In the genomic region with DNA sequence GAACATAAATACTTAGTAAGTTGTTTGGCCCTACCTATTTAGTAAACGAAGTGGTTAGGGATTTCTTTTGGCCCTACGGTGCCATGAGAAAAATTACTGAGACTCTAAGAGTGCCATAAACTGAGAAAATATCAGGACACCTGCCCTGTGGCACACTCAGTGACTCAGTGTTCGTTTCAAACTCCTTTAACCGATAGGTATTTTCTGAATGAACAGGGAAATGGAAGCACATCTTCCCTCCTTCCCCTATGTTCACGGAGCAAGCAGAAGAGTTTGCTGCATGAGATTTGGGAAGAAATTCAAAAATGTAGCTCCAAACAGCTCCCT, we compare ENCODE assay signal across 1 cellular context.
TF ChIP-seq lines count a peak whose summit lies in the region.

No MANE protein-coding gene starts in this region.

TF ChIP-seq in GM12878, 131 proteins besides CTCF, POLR2A, EP300 and RAD21:
- TF ChIP-seq HCFC1 (IDR thresholded peaks at IDR 0.05; ENCODE audit: low read length), result no peak
- TF ChIP-seq JUNB (IDR thresholded peaks at IDR 0.05), result no peak
- no peak for TF ChIP-seq RB1 (IDR thresholded peaks at IDR 0.05; ENCODE audit: borderline replicate concordance)
- no peak for TF ChIP-seq NR2C1 (IDR thresholded peaks at IDR 0.05)
- no peak for TF ChIP-seq CBX5 (IDR thresholded peaks at IDR 0.05; ENCODE audit: low read depth)
